22 cellular contexts compared by ENCODE assay signal in the genomic region with DNA sequence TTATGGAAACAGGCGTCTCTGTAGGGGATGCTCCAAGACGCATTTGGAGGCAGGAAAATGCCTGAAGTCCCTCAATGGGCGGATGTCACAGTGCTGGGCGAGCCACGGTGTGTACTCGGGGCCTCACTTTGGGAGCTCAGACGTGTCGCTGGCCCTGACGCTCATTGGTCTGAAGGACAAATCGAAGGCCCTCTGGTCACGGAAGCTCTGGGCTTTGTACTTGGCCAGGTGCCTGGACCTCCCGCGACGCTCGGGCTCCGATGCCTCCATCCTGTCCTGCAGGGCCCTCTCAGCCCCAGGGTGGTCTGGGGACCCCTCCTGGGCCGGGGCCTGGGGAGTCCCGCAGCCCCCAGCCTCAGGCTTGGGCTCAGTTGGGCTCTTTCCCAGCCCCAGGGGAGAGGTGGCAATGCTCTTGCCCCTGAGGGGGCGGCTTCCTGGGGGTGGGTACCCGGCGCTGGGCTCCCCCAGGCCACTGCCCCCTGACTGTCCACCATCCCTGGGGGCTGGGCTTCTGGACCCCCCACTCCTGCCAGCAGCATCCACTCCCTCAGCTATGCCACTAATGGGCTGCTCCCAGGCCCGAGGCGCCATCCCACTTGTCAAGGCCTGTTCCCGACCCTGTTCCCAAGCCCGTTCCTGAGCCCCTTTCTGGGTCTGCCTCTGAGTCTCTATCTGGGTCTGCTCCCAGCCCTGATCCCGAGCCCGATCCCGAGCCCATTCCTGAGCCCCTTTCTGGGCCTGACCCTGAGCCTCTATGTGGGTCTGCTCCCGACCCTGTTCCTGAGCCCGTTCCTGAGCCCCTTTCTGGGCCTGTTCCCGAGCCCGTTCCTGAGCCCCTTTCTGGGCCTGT. TPM values are rescaled to one million over a fixed set of nuclear protein-coding genes. Genes with fewer than 3 reads are reported as not detected.
DNase-seq lines count a peak whose midpoint lies in the region; ATAC-seq and TF ChIP-seq lines count a peak whose summit lies in the region.
"Had no signal": no experiment of that assay in that cellular context is flagged by ENCODE, and none has a peak within 500 bp of the region (broad histone marks: within the 10 kb centered on the region; RNA-seq: fewer than 3 reads in every experiment).

No MANE protein-coding gene starts in this region.

- H3K14ac ChIP-seq in neuronal stem cell (ENCODE audit: low read length): no peak overlapping the region

- no peak overlapping the region for H2BK120ac ChIP-seq in neuronal stem cell (ENCODE audit: low read depth, low read length)

- peaks cover 67 to 100% (median 100%) of the 10 kb centered on the region in 10 experiments for H3K4me1 ChIP-seq in BLaER1 treated with 17β-estradiol and CSF1 and Interleukin-3, amounts not matched to agents 10 nM and 100 nM
- peaks cover 13% of the 10 kb centered on the region; the same call in 1 of the 2 replicates for H3K4me1 ChIP-seq in SJCRH30
- H3K4me1 ChIP-seq in heart right ventricle: peaks cover 6 to 86% (median 42%) of the 10 kb centered on the region in 9 donors
- peaks cover 0 to 7% of the 10 kb centered on the region in 2 donors for H3K4me1 ChIP-seq in neuronal stem cell (ENCODE audit: control insufficient read depth in 2 of 2, insufficient read depth in 1 of 2, low read depth in 1 of 2, low read length in 2 of 2)
- H3K4me1 ChIP-seq in mammary epithelial cell (ENCODE audit: insufficient read depth, low read length): no peaks in the 10 kb centered on the region

- H3K4ac ChIP-seq in neuronal stem cell (ENCODE audit: low read length): no peak overlapping the region

- H3K4me3 ChIP-seq in BLaER1 treated with 17β-estradiol and CSF1 and Interleukin-3, amounts not matched to agents 10 nM and 100 nM: peak overlapping the region in 1 of 10 experiments; percentile 4; a peak in 1 of 20 replicates
- H3K4me3 ChIP-seq in SJCRH30 (no peak overlapping the region), heart right ventricle (no peak overlapping the region), neuronal stem cell (ENCODE audit: low read length in 2 of 2) (no peak overlapping the region), mammary epithelial cell (replicated peaks in 1 of 3; ENCODE audit: insufficient read depth in 1 of 3, low read depth in 2 of 3, low read length in 3 of 3) (no peak overlapping the region)
- H3K4me3 ChIP-seq: GM12878, thoracic aorta had no signal

- TF ChIP-seq CTCF in heart right ventricle (IDR thresholded peaks at IDR 0.05) (no peak), mammary epithelial cell (conservative IDR thresholded peaks at IDR 0.05 in 1 of 2, IDR thresholded peaks at IDR 0.05 in 1 of 2; ENCODE audit: extremely low read depth in 1 of 2, insufficient read depth in 1 of 2, low read depth in 1 of 2, low read length in 2 of 2) (no peak)

- DNase-seq in SJCRH30 (peak; percentile 57 to 67), heart right ventricle (no peak), neuronal stem cell (ENCODE audit: low spot score) (no peak), mammary epithelial cell (no peak), activated gamma-delta T cell treated with Interleukin-2 at 50 U/mL for 16 hours (no peak)
- no peak for DNase-seq in stimulated activated CD4-positive, alpha-beta T cell treated with anti-CD3 and anti-CD28 coated beads, Interleukin-4, amount 100 ng/mL, for 4 hours
- DNase-seq: activated CD8-positive, alpha-beta T cell treated with anti-CD3 and anti-CD28 coated beads for 36 hours; CD4-positive, alpha-beta T cell; DMS153; KG1; left colon; NCI-H146; nucleus accumbens; retina; SHP77; T-helper 1 cell had no signal

- peak overlapping the region; percentile 87 for H2BK5ac ChIP-seq in neuronal stem cell (ENCODE audit: low read length)

- intact Hi-C loops in heart right ventricle (cut with DNase I): loop anchor here in 1 of 10 donors (5.0 kb wide), 1 partner anchor 49 kb away; the partner anchor contains the start of gene ADPRHL1
- intact Hi-C loops in mammary epithelial cell (cut with micrococcal nuclease): no loop called here

- WGBS in heart right ventricle, 2 donors: 62 to 76% methylated on average over 32 of the region's 32 CpGs
- WGBS in neuronal stem cell (ENCODE audit: extremely low coverage in 2 of 2, insufficient read length in 2 of 2, insufficient replicate concordance in 1 of 2), 2 donors: no CpG with 5 or more reads among the region's 32 CpGs
- WGBS in mammary epithelial cell (ENCODE audit: low coverage, missing lambda C conversion rate): 58% methylated on average over 15 of the region's 32 CpGs

- peak overlapping the region in 4 of 11 experiments; percentile 40 to 99 (median 92); a peak in 8 of 22 replicates for H3K27ac ChIP-seq in BLaER1 treated with 17β-estradiol and CSF1 and Interleukin-3, amounts not matched to agents 10 nM and 100 nM
- peak overlapping the region; percentile 14; the same call in 1 of the 2 replicates for H3K27ac ChIP-seq in SJCRH30
- H3K27ac ChIP-seq in heart right ventricle: peak overlapping the region; percentile 10 to 99 (median 94)
- no peak overlapping the region for H3K27ac ChIP-seq in neuronal stem cell (replicated peaks; ENCODE audit: low read length)
- H3K27ac ChIP-seq in mammary epithelial cell (ENCODE audit: insufficient read depth, low read depth, low read length): no peak overlapping the region
- H3K27ac ChIP-seq: thoracic aorta, VCaP had no signal

- no peak overlapping the region for H2AFZ ChIP-seq in neuronal stem cell (ENCODE audit: low read length)
- no peak overlapping the region for H2AFZ ChIP-seq in mammary epithelial cell (ENCODE audit: low read depth, low read length)

- peak overlapping the region; percentile 92 for H2AK5ac ChIP-seq in neuronal stem cell (ENCODE audit: low read depth, low read length)

- H3K79me1 ChIP-seq in neuronal stem cell (ENCODE audit: low read depth, low read length): peaks cover 4% of the 10 kb centered on the region

- peak in 6 of 8 donors; percentile 1 to 22 (median 9) for ATAC-seq in heart right ventricle
- no peak for ATAC-seq in GM18511 (IDR thresholded peaks at IDR 0.05; ENCODE audit: unreplicated experiment)
- ATAC-seq: activated CD8-positive, alpha-beta T cell treated with anti-CD3 and anti-CD28 coated beads for 36 hours; GM12878; left colon had no signal

- in situ Hi-C loops in mammary epithelial cell (cut with MboI; ENCODE audit: low sequenced_read_pairs in 2 of 2): no loop called here

- peaks cover 0 to 83% (median 0%) of the 10 kb centered on the region in 11 experiments; a peak in 8 of 22 replicates for H3K27me3 ChIP-seq in BLaER1 treated with 17β-estradiol and CSF1 and Interleukin-3, amounts not matched to agents 10 nM and 100 nM
- H3K27me3 ChIP-seq in SJCRH30: no peaks in the 10 kb centered on the region
- H3K27me3 ChIP-seq in heart right ventricle: peaks cover 0 to 18% (median 10%) of the 10 kb centered on the region in 7 donors
- H3K27me3 ChIP-seq in neuronal stem cell (ENCODE audit: control insufficient read depth in 3 of 3, insufficient read depth in 3 of 3, low read depth in 1 of 3, low read length in 3 of 3): no peaks in the 10 kb centered on the region
- H3K27me3 ChIP-seq in mammary epithelial cell (ENCODE audit: insufficient read depth, low read length): peaks cover 7% of the 10 kb centered on the region

- no peaks in the 10 kb centered on the region for H3K79me2 ChIP-seq in mammary epithelial cell (ENCODE audit: insufficient read depth, low read length)

- peak overlapping the region in 4 of 11 experiments; percentile 84 to 92 (median 88); a peak in 9 of 22 replicates for H3K9ac ChIP-seq in BLaER1 treated with 17β-estradiol and CSF1 and Interleukin-3, amounts not matched to agents 10 nM and 100 nM
- H3K9ac ChIP-seq in neuronal stem cell (ENCODE audit: low read depth, low read length, poor library complexity): no peak overlapping the region
- H3K9ac ChIP-seq in mammary epithelial cell (ENCODE audit: insufficient read depth, low read length): no peak overlapping the region

- H4K8ac ChIP-seq in neuronal stem cell (ENCODE audit: low read depth, low read length): no peak overlapping the region

- no peak overlapping the region for H3K23ac ChIP-seq in neuronal stem cell (ENCODE audit: low read depth, low read length, poor library complexity)

- H3K36me3 ChIP-seq in BLaER1 treated with 17β-estradiol and CSF1 and Interleukin-3, amounts not matched to agents 10 nM and 100 nM: no peaks in the 10 kb centered on the region
- no peaks in the 10 kb centered on the region for H3K36me3 ChIP-seq in SJCRH30
- H3K36me3 ChIP-seq in heart right ventricle: peaks cover 0 to 6% (median 0%) of the 10 kb centered on the region in 9 donors
- no peaks in the 10 kb centered on the region for H3K36me3 ChIP-seq in neuronal stem cell (replicated peaks in 1 of 2; ENCODE audit: control insufficient read depth in 2 of 2, insufficient read depth in 2 of 2, low read length in 2 of 2)
- H3K36me3 ChIP-seq in mammary epithelial cell (ENCODE audit: insufficient read depth, low read length): no peaks in the 10 kb centered on the region

- H4K20me1 ChIP-seq in BLaER1 treated with 17β-estradiol and CSF1 and Interleukin-3, amounts not matched to agents 10 nM and 100 nM: peaks cover 0 to 42% (median 0%) of the 10 kb centered on the region in 11 experiments; a peak in 4 of 22 replicates
- H4K20me1 ChIP-seq in mammary epithelial cell (ENCODE audit: insufficient read depth, low read length): no peaks in the 10 kb centered on the region

- no peak overlapping the region for H2BK15ac ChIP-seq in neuronal stem cell (ENCODE audit: low read length)

- H2BK12ac ChIP-seq in neuronal stem cell (ENCODE audit: low read length): peak overlapping the region; percentile 41

- peak overlapping the region in 10 of 11 experiments; percentile 80 to 100 (median 98); a peak in 19 of 22 replicates for H3K4me2 ChIP-seq in BLaER1 treated with 17β-estradiol and CSF1 and Interleukin-3, amounts not matched to agents 10 nM and 100 nM
- H3K4me2 ChIP-seq in neuronal stem cell (ENCODE audit: insufficient read depth, low read length, poor library complexity, severe bottlenecking) (no peak overlapping the region), mammary epithelial cell (ENCODE audit: insufficient read depth, low read depth, low read length) (no peak overlapping the region)

- dilution Hi-C loops in mammary epithelial cell (cut with HindIII; ENCODE audit: low sequenced_read_pairs): no loop called here

- no peaks in the 10 kb centered on the region for H3K9me3 ChIP-seq in BLaER1 treated with 17β-estradiol and CSF1 and Interleukin-3, amounts not matched to agents 10 nM and 100 nM (replicated peaks in 1 of 11)
- H3K9me3 ChIP-seq in SJCRH30 (replicated peaks): no peaks in the 10 kb centered on the region
- H3K9me3 ChIP-seq in heart right ventricle: no peaks in the 10 kb centered on the region
- no peaks in the 10 kb centered on the region for H3K9me3 ChIP-seq in neuronal stem cell (replicated peaks in 1 of 2; ENCODE audit: control insufficient read depth in 2 of 2, insufficient read depth in 1 of 2, low read depth in 1 of 2, low read length in 2 of 2)
- H3K9me3 ChIP-seq in mammary epithelial cell (replicated peaks; ENCODE audit: insufficient read depth, low read length): no peaks in the 10 kb centered on the region
- H3K9me3 ChIP-seq: thoracic aorta had no signal

- BruUV-seq in mammary epithelial cell (replicated peaks; lab: Mats Ljungman, UMichigan): no TSS peak

- peak overlapping the region; percentile 52 for H3K18ac ChIP-seq in neuronal stem cell (ENCODE audit: low read length)

- H4K91ac ChIP-seq in neuronal stem cell (ENCODE audit: low read depth, low read length, poor library complexity): no peak overlapping the region

- CTCF ChIA-PET in mammary epithelial cell (lab: Charles Lee; ENCODE audit: low non-redundant PET): no interaction called here

RNA-seq across cellular contexts. Expression of gene GRTP1, which starts 39.5 kb away (rescaled TPM):
- 0.89 and 1.2 TPM in 2 replicates for total RNA-seq in SJCRH30 (2014; rRNA removed; shearing (Covaris generic))
- total RNA-seq in heart right ventricle: 1 to 10 TPM in 3 of 10 donors, under 1 TPM in 7; 0.30 to 1.8 (median 0.78) TPM
- polyA plus RNA-seq in heart right ventricle: 1 to 10 TPM; 1.9 to 3.2 TPM
- 10.2 TPM for polyA plus RNA-seq in neuronal stem cell (2013, experiment 1 of 2)
- polyA plus RNA-seq in neuronal stem cell (2013, experiment 2 of 2): 10.0 TPM
- 1 to 10 TPM; 1.5 to 3.8 TPM for total RNA-seq in mammary epithelial cell
- 3.1 TPM for polyA plus RNA-seq in mammary epithelial cell
- polyA minus RNA-seq in mammary epithelial cell: not detected
- total RNA-seq: activated CD8-positive, alpha-beta T cell treated with anti-CD3 and anti-CD28 coated beads for 36 hours; glomerular endothelial cell had no signal

RNA-seq across cellular contexts. Expression of gene ADPRHL1, which starts 49.8 kb away (rescaled TPM):
- total RNA-seq in SJCRH30 (2014; rRNA removed; shearing (Covaris generic)): 1.9 and 2.2 TPM in 2 replicates
- total RNA-seq in heart right ventricle: 100 to 1,000 TPM; 381 to 939 (median 762) TPM
- 100 to 1,000 TPM; 163 to 192 TPM for polyA plus RNA-seq in heart right ventricle
- 0.47 TPM for polyA plus RNA-seq in neuronal stem cell (2013, experiment 1 of 2)
- 0.40 TPM for polyA plus RNA-seq in neuronal stem cell (2013, experiment 2 of 2)
- total RNA-seq in mammary epithelial cell: 1 to 10 TPM; 1.2 TPM
- 1.1 TPM for polyA plus RNA-seq in mammary epithelial cell
- 1.2 TPM for polyA minus RNA-seq in mammary epithelial cell

Comparison
In these comparisons a context has a peak if more than half of its experiments do, and no peak if none do; other contexts are left out.
1. H3K27ac ChIP-seq: peak in SJCRH30 (single experiment) and heart right ventricle (10 of 10); none in neuronal stem cell (single experiment) and mammary epithelial cell (single experiment).
2. H3K4me2 ChIP-seq: peak in BLaER1 treated with 17β-estradiol and CSF1 and Interleukin-3, amounts not matched to agents 10 nM and 100 nM (10 of 11); none in neuronal stem cell (single experiment) and mammary epithelial cell (single experiment).
3. DNase-seq: peak in SJCRH30 (2 of 2); none in heart right ventricle (0 of 2), neuronal stem cell (single experiment), mammary epithelial cell (single experiment), stimulated activated CD4-positive, alpha-beta T cell treated with anti-CD3 and anti-CD28 coated beads, Interleukin-4, amount 100 ng/mL, for 4 hours (0 of 2) and activated gamma-delta T cell treated with Interleukin-2 at 50 U/mL for 16 hours (single experiment).
4. RNA of gene ADPRHL1, which starts 49.8 kb away (total RNA-seq): 381 to 939 TPM in heart right ventricle; 1.9 to 2.2 TPM in SJCRH30 and 1.2 TPM in mammary epithelial cell; every median in the first group is over 100 times any median in the second.